22 cellular contexts compared by ENCODE assay signal in genomic region chr4:103105558-103106356, GRCh38.
"Had no signal": no experiment of that assay in that cellular context is flagged by ENCODE, and none has a peak within 500 bp of the region (broad histone marks: within the 10 kb centered on the region; RNA-seq: fewer than 3 reads in every experiment).

No MANE protein-coding gene starts in this region.

- H3K27ac ChIP-seq: adrenal gland, brain microvascular endothelial cell, neutrophil, right atrium auricular region, skin epidermis, tibial nerve, vagina, WERI-Rb-1 had no signal

- H3K27me3 ChIP-seq: adrenal gland, brain microvascular endothelial cell, neutrophil, right atrium auricular region, tibial nerve, vagina had no signal

- H3K4me3 ChIP-seq: adrenal gland, right atrium auricular region, skin epidermis, tibial nerve, vagina had no signal

- H3K36me3 Mint-ChIP-seq: naive thymus-derived CD8-positive, alpha-beta T cell; stimulated activated effector memory CD8-positive, alpha-beta T cell treated with anti-CD3 and anti-CD28 coated beads, Interleukin-12 subunit alpha, Interleukin-12 subunit beta, amount 100 ng/mL, for 72 hours had no signal

- H3K4me1 ChIP-seq: adrenal gland, right atrium auricular region, tibial nerve, vagina had no signal

- DNase-seq: activated CD4-positive, alpha-beta T cell treated with anti-CD3 and anti-CD28 coated beads for 4 hours; activated CD8-positive, alpha-beta memory T cell treated with anti-CD3 and anti-CD28 coated beads, Interleukin-2, amount 50 U/mL, for 4 hours; activated CD8-positive, alpha-beta T cell treated with anti-CD3 and anti-CD28 coated beads for 36 hours; activated naive CD4-positive, alpha-beta T cell treated with anti-CD3 and anti-CD28 coated beads for 36 hours; adrenal gland; brain microvascular endothelial cell; cerebellar nuclear complex; dermis blood vessel endothelial cell; left cardiac atrium; naive thymus-derived CD8-positive, alpha-beta T cell; posterior cingulate gyrus; SW 1271; T-helper 9 cell; WERI-Rb-1 had no signal

- H3K36me3 ChIP-seq: adrenal gland, right atrium auricular region, tibial nerve, vagina had no signal

- H3K9me3 Mint-ChIP-seq: activated CD8-positive, alpha-beta T cell treated with anti-CD3 and anti-CD28 coated beads for 36 hours; activated naive CD4-positive, alpha-beta T cell treated with anti-CD3 and anti-CD28 coated beads for 36 hours; naive thymus-derived CD8-positive, alpha-beta T cell; stimulated activated effector memory CD8-positive, alpha-beta T cell treated with anti-CD3 and anti-CD28 coated beads, Interleukin-12 subunit alpha, Interleukin-12 subunit beta, amount 100 ng/mL, for 72 hours had no signal

- H3K4me3 Mint-ChIP-seq: activated CD8-positive, alpha-beta T cell treated with anti-CD3 and anti-CD28 coated beads for 36 hours; activated naive CD4-positive, alpha-beta T cell treated with anti-CD3 and anti-CD28 coated beads for 36 hours; naive thymus-derived CD8-positive, alpha-beta T cell; stimulated activated effector memory CD8-positive, alpha-beta T cell treated with anti-CD3 and anti-CD28 coated beads, Interleukin-12 subunit alpha, Interleukin-12 subunit beta, amount 100 ng/mL, for 72 hours had no signal

- H3K27me3 Mint-ChIP-seq: activated CD8-positive, alpha-beta T cell treated with anti-CD3 and anti-CD28 coated beads for 36 hours had no signal

- H3K4me1 Mint-ChIP-seq: stimulated activated effector memory CD8-positive, alpha-beta T cell treated with anti-CD3 and anti-CD28 coated beads, Interleukin-12 subunit alpha, Interleukin-12 subunit beta, amount 100 ng/mL, for 72 hours had no signal

- FAIRE-seq: frontal cortex had no signal

- ATAC-seq: activated CD8-positive, alpha-beta T cell treated with anti-CD3 and anti-CD28 coated beads for 36 hours; esophagus mucosa; left cardiac atrium; naive thymus-derived CD8-positive, alpha-beta T cell; stimulated activated effector memory CD8-positive, alpha-beta T cell treated with anti-CD3 and anti-CD28 coated beads, Interleukin-12 subunit alpha, Interleukin-12 subunit beta, amount 100 ng/mL, for 72 hours had no signal

- H3K27ac Mint-ChIP-seq: activated CD8-positive, alpha-beta T cell treated with anti-CD3 and anti-CD28 coated beads for 36 hours; activated naive CD4-positive, alpha-beta T cell treated with anti-CD3 and anti-CD28 coated beads for 36 hours; naive thymus-derived CD8-positive, alpha-beta T cell; stimulated activated effector memory CD8-positive, alpha-beta T cell treated with anti-CD3 and anti-CD28 coated beads, Interleukin-12 subunit alpha, Interleukin-12 subunit beta, amount 100 ng/mL, for 72 hours had no signal

- H3K9me3 ChIP-seq: adrenal gland, neutrophil, right atrium auricular region, tibial nerve, vagina had no signal
